Comparison of ENCODE assay signal across 9 cellular contexts in the genomic region with DNA sequence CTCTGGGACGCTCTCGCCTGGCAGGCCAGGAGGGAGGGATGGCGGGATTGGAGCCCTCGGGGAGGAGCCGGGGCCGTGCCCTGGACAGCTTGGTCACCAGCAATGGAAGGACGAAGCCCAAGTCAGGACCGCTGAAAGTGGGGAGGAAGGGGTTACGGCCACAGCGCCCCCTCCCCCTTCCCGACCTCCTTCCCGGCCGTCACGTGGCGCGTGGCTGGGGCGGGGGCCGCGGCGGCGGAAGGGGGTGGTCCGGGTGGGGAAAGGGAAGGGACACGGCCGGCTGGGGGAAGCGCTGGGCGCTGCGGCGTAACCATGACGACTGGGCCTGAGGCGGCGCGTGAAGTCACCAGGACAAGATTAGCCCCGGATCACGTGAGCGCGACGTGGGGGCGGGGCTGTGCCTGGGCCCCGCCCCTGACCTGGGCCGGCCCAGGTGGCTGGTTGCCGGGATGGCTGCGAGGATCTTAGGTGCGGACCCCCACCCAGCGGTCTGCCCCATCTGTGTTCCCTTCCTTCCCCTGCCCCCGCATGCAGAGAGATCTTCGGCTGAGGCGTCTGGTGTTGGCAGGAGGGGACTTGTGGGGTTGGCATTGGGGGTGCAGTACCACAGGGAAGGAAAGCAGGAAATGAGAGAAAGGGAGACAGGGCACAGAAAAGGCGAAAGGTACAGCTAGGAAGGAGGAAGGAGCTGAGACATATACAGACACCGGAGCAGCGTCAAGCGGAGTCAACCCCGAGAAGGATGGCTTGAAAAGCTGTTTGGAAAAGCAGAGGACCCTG. TPM values are rescaled to one million over a fixed set of nuclear protein-coding genes. Genes with fewer than 3 reads are reported as not detected.
DNase-seq lines count a peak whose midpoint lies in the region; ATAC-seq and TF ChIP-seq lines count a peak whose summit lies in the region.
"Had no signal": no experiment of that assay in that cellular context is flagged by ENCODE, and none has a peak within 500 bp of the region (broad histone marks: within the 10 kb centered on the region; RNA-seq: fewer than 3 reads in every experiment).

No MANE protein-coding gene starts in this region.

- peak; percentile 87 for DNase-seq in NCI-H748 treated with DMSO at 0.1 percent for 48 hours (lab: John Stamatoyannopoulos, UW)
- peak; percentile 91 for DNase-seq in activated CD8-positive, alpha-beta T cell treated with anti-CD3 and anti-CD28 coated beads, Interleukin-2, amount 10 ng/mL, durations not matched to agents 7 days and 5 days
- DNase-seq in ecto neural progenitor cell (ENCODE audit: low spot score) = peak; percentile 100
- peak; percentile 93 for DNase-seq in lung (ENCODE audit: low spot score)
- peak; percentile 66 to 81 (median 68) for DNase-seq in stimulated activated CD4-positive, alpha-beta T cell treated with anti-CD3 and anti-CD28 coated beads, TNF-alpha, amount 100 ng/mL, for 1 hour (ENCODE audit: low read depth in 3 of 3, low spot score in 1 of 3)

- no peaks in the 10 kb centered on the region for H3K27me3 Mint-ChIP-seq in activated CD8-positive, alpha-beta T cell treated with anti-CD3 and anti-CD28 coated beads, Interleukin-2, amount 10 ng/mL, durations not matched to agents 7 days and 5 days (ENCODE audit: low read depth)

- 1% methylated on average over 38 to 52 of the region's 52 CpGs for WGBS in lung, 2 donors

- no peaks in the 10 kb centered on the region for H3K9me3 ChIP-seq in BLaER1 treated with 17β-estradiol and CSF1 and Interleukin-3, amounts not matched to agents 10 nM and 100 nM (replicated peaks in 1 of 11)
- no peaks in the 10 kb centered on the region for H3K9me3 ChIP-seq in lung (ENCODE audit: control insufficient read depth in 2 of 2, insufficient read depth in 1 of 2, low read length in 1 of 2)

- peak overlapping the region; percentile 70 for H3K27ac Mint-ChIP-seq in activated CD8-positive, alpha-beta T cell treated with anti-CD3 and anti-CD28 coated beads, Interleukin-2, amount 10 ng/mL, durations not matched to agents 7 days and 5 days

- peaks cover 1 to 16% (median 3%) of the 10 kb centered on the region in 11 experiments; a peak in 20 of 22 replicates for H3K36me3 ChIP-seq in BLaER1 treated with 17β-estradiol and CSF1 and Interleukin-3, amounts not matched to agents 10 nM and 100 nM
- peaks cover 0 to 3% of the 10 kb centered on the region in 2 donors for H3K36me3 ChIP-seq in lung (ENCODE audit: control insufficient read depth in 2 of 2, insufficient read depth in 2 of 2, low read length in 2 of 2)

- H3K27ac ChIP-seq in BLaER1 treated with 17β-estradiol and CSF1 and Interleukin-3, amounts not matched to agents 10 nM and 100 nM = peak overlapping the region; percentile 64 to 84 (median 77)
- H3K27ac ChIP-seq in lung (ENCODE audit: low read depth in 1 of 2, low read length in 1 of 2) = peak overlapping the region; percentile 71 to 86

- H3K4me3 Mint-ChIP-seq in activated CD8-positive, alpha-beta T cell treated with anti-CD3 and anti-CD28 coated beads, Interleukin-2, amount 10 ng/mL, durations not matched to agents 7 days and 5 days = peak overlapping the region; percentile 82

- CTCF ChIA-PET in activated CD8-positive, alpha-beta T cell treated with anti-CD3 and anti-CD28 coated beads, Interleukin-2, amount 10 ng/mL, durations not matched to agents 7 days and 5 days (lab: Charles Lee) = interaction anchor here (0.8 to 2.8 kb wide), 8 partner anchors 8 to 172 kb away, joined by 3 to 8 read pairs (median 6); partner anchors contain the start of genes AAAS and TARBP2

- peak overlapping the region; percentile 77 to 97 (median 90) for H3K4me2 ChIP-seq in BLaER1 treated with 17β-estradiol and CSF1 and Interleukin-3, amounts not matched to agents 10 nM and 100 nM

- peak overlapping the region; percentile 54 to 69 (median 62) for H3K4me3 ChIP-seq in BLaER1 treated with 17β-estradiol and CSF1 and Interleukin-3, amounts not matched to agents 10 nM and 100 nM
- peak overlapping the region; percentile 47 for H3K4me3 ChIP-seq in lung

- peaks cover 57 to 75% (median 68%) of the 10 kb centered on the region in 10 experiments for H3K4me1 ChIP-seq in BLaER1 treated with 17β-estradiol and CSF1 and Interleukin-3, amounts not matched to agents 10 nM and 100 nM
- H3K4me1 ChIP-seq in lung (ENCODE audit: control insufficient read depth in 2 of 2, insufficient read depth in 2 of 2, low read length in 2 of 2) = peaks cover 0 to 11% of the 10 kb centered on the region in 2 donors

- peak overlapping the region; percentile 58 to 80 (median 76) for H3K9ac ChIP-seq in BLaER1 treated with 17β-estradiol and CSF1 and Interleukin-3, amounts not matched to agents 10 nM and 100 nM

- POLR2A ChIA-PET in activated CD8-positive, alpha-beta T cell treated with anti-CD3 and anti-CD28 coated beads, Interleukin-2, amount 10 ng/mL, durations not matched to agents 7 days and 5 days (lab: Charles Lee) = interaction anchor here (1.0 kb wide), 1 partner anchor 10 kb away, joined by 3 read pairs; no protein-coding TSS in a partner anchor

- H3K27me3 ChIP-seq in BLaER1 treated with 17β-estradiol and CSF1 and Interleukin-3, amounts not matched to agents 10 nM and 100 nM = no peaks in the 10 kb centered on the region
- no peaks in the 10 kb centered on the region for H3K27me3 ChIP-seq in lung (ENCODE audit: control insufficient read depth, insufficient read depth)

- H4K20me1 ChIP-seq in BLaER1 treated with 17β-estradiol and CSF1 and Interleukin-3, amounts not matched to agents 10 nM and 100 nM = peaks cover 0 to 22% (median 3%) of the 10 kb centered on the region in 11 experiments; a peak in 13 of 22 replicates

- peaks cover 38% of the 10 kb centered on the region for H3K4me1 Mint-ChIP-seq in activated CD8-positive, alpha-beta T cell treated with anti-CD3 and anti-CD28 coated beads, Interleukin-2, amount 10 ng/mL, durations not matched to agents 7 days and 5 days (ENCODE audit: low read depth)

- TF ChIP-seq CTCF in lung (IDR thresholded peaks at IDR 0.05; ENCODE audit: control extremely low read depth, extremely low read depth) = no peak

- H3K9me3 Mint-ChIP-seq in activated CD8-positive, alpha-beta T cell treated with anti-CD3 and anti-CD28 coated beads, Interleukin-2, amount 10 ng/mL, durations not matched to agents 7 days and 5 days (ENCODE audit: insufficient read depth) = no peaks in the 10 kb centered on the region

- ATAC-seq in GM19351 (IDR thresholded peaks at IDR 0.05; ENCODE audit: unreplicated experiment) = peak; percentile 97
- ATAC-seq in HG03521 (IDR thresholded peaks at IDR 0.05; ENCODE audit: unreplicated experiment) = peak; percentile 90
- peak; percentile 90 for ATAC-seq in activated CD8-positive, alpha-beta T cell treated with anti-CD3 and anti-CD28 coated beads, Interleukin-2, amount 10 ng/mL, durations not matched to agents 7 days and 5 days
- peak; percentile 83 for ATAC-seq in lung (ENCODE audit: insufficient read depth, low FRiP score)

- peaks cover 5% of the 10 kb centered on the region for H3K36me3 Mint-ChIP-seq in activated CD8-positive, alpha-beta T cell treated with anti-CD3 and anti-CD28 coated beads, Interleukin-2, amount 10 ng/mL, durations not matched to agents 7 days and 5 days (ENCODE audit: low read depth)

RNA-seq across cellular contexts. Expression of gene MAP3K12, which starts 6.2 kb away (rescaled TPM):
- 10 to 100 TPM; 22.7 to 22.9 TPM for total RNA-seq in activated CD8-positive, alpha-beta T cell treated with anti-CD3 and anti-CD28 coated beads, Interleukin-2, amount 10 ng/mL, durations not matched to agents 7 days and 5 days
- total RNA-seq in lung = 10 to 100 TPM; 21.2 to 25.4 TPM
- 10 to 100 TPM; 13.4 to 18.9 TPM for polyA plus RNA-seq in lung

RNA-seq across cellular contexts. Expression of gene TARBP2, which starts 8.1 kb away (rescaled TPM):
- total RNA-seq in activated CD8-positive, alpha-beta T cell treated with anti-CD3 and anti-CD28 coated beads, Interleukin-2, amount 10 ng/mL, durations not matched to agents 7 days and 5 days = 10 to 100 TPM; 30.3 to 36.9 TPM
- 10 to 100 TPM; 32.6 to 41.3 TPM for total RNA-seq in lung
- polyA plus RNA-seq in lung = 10 to 100 TPM; 32.2 to 37.1 TPM

RNA-seq across cellular contexts. Expression of gene NPFF, which starts 14.3 kb away (rescaled TPM):
- not detected for total RNA-seq in activated CD8-positive, alpha-beta T cell treated with anti-CD3 and anti-CD28 coated beads, Interleukin-2, amount 10 ng/mL, durations not matched to agents 7 days and 5 days
- total RNA-seq in lung = not detected
- polyA plus RNA-seq in lung = under 1 TPM in 1 of 2 donors, not detected in 1; 0.45 TPM
- total RNA-seq: activated CD8-positive, alpha-beta memory T cell treated with anti-CD3 and anti-CD28 coated beads for 36 hours had no signal

RNA-seq across cellular contexts. Expression of gene PCBP2, which starts 41.1 kb away (rescaled TPM):
- 100 to 1,000 TPM; 813 to 836 TPM for total RNA-seq in activated CD8-positive, alpha-beta T cell treated with anti-CD3 and anti-CD28 coated beads, Interleukin-2, amount 10 ng/mL, durations not matched to agents 7 days and 5 days
- 100 to 1,000 TPM; 612 to 697 TPM for total RNA-seq in lung
- polyA plus RNA-seq in lung = 100 to 1,000 TPM; 363 to 501 TPM

RNA-seq across cellular contexts. Expression of gene PRR13, which starts 51.5 kb away (rescaled TPM):
- total RNA-seq in activated CD8-positive, alpha-beta T cell treated with anti-CD3 and anti-CD28 coated beads, Interleukin-2, amount 10 ng/mL, durations not matched to agents 7 days and 5 days = 100 to 1,000 TPM; 220 TPM
- total RNA-seq in lung = 100 to 1,000 TPM in 1 of 2 donors, 10 to 100 TPM in 1; 59.0 to 178 TPM
- polyA plus RNA-seq in lung = 100 to 1,000 TPM; 157 to 336 TPM

Comparison
In these comparisons a context has a peak if more than half of its experiments do, and no peak if none do; other contexts are left out.
1. Peak in every context shown above with its lines: DNase-seq, ATAC-seq, H3K4me3 ChIP-seq and H3K27ac ChIP-seq.